Comparison of ENCODE assay signal across 27 cellular contexts in genomic region chr17:68987966-68988365, GRCh38. TPM values are rescaled to one million over a fixed set of nuclear protein-coding genes. Genes with fewer than 3 reads are reported as not detected.
"Had no signal": no experiment of that assay in that cellular context is flagged by ENCODE, and none has a peak within 500 bp of the region (broad histone marks: within the 10 kb centered on the region; RNA-seq: fewer than 3 reads in every experiment).

No MANE protein-coding gene starts in this region.

- DNase-seq: dermis blood vessel endothelial cell; dorsolateral prefrontal cortex; effector CD4-positive, alpha-beta T cell; effector memory CD4-positive, alpha-beta T cell; erythroblast; esophagus squamous epithelium; foreskin fibroblast; foreskin melanocyte; gastrocnemius medialis; glutamatergic neuron; head of caudate nucleus; heart right ventricle; hippocampal formation; left cardiac atrium; left lung; left ventricle myocardium superior; lower lobe of right lung; mammary epithelial cell; mesendoderm; midbrain; naive thymus-derived CD4-positive, alpha-beta T cell had no signal

- H3K4me1 ChIP-seq: esophagus squamous epithelium, gastrocnemius medialis, heart right ventricle, left lung, lower lobe of right lung had no signal

- H3K9me3 ChIP-seq: esophagus squamous epithelium, gastrocnemius medialis, heart right ventricle, left lung, lower lobe of right lung had no signal

- H3K36me3 ChIP-seq: esophagus squamous epithelium, left lung, lower lobe of right lung had no signal

- H3K4me3 ChIP-seq: coronary artery, dorsolateral prefrontal cortex, esophagus squamous epithelium, gastrocnemius medialis, heart right ventricle, left lung, lower lobe of right lung had no signal

- FAIRE-seq: colon, islet of Langerhans, keratinocyte had no signal

- H3K27me3 ChIP-seq: dorsolateral prefrontal cortex, esophagus squamous epithelium, gastrocnemius medialis, heart right ventricle, left lung had no signal

- H3K27ac ChIP-seq: coronary artery, dorsolateral prefrontal cortex, epithelial cell of prostate, esophagus squamous epithelium, gastrocnemius medialis, heart right ventricle, left lung, lower lobe of right lung had no signal

RNA-seq across cellular contexts. Expression of gene ABCA8, which starts 32.8 kb away (rescaled TPM):
- total RNA-seq: kidney epithelial cell; naive thymus-derived CD4-positive, alpha-beta T cell had no signal
- polyA plus RNA-seq: mammary epithelial cell; naive thymus-derived CD4-positive, alpha-beta T cell had no signal
